ENCODE assay signal across 26 cellular contexts in the genomic region with DNA sequence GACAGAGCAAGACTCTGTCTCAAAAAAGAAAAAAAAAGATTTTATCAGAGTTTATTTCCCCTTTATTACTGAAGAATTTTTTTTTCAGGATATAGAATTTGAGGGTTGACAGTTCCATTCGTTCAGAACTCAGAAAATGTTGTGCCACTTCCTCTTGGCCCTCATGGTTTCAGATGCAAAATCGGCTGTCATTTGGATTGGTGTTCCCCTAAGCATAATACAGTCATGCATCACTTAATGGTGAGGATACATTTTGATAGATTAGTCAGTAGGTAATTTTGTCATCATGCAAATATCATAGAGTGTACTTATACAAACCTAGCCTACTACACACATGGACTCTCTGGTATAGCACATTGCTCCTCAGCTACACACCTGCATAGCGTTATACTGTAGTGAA.
DNase-seq lines count a peak whose midpoint lies in the region; ATAC-seq, FAIRE-seq and TF ChIP-seq lines count a peak whose summit lies in the region.
"Had no signal": no experiment of that assay in that cellular context is flagged by ENCODE, and none has a peak within 500 bp of the region (broad histone marks: within the 10 kb centered on the region; RNA-seq: fewer than 3 reads in every experiment).

No MANE protein-coding gene starts in this region.

- H3K36me3 Mint-ChIP-seq in stimulated activated effector memory CD8-positive, alpha-beta T cell treated with anti-CD3 and anti-CD28 coated beads, Interleukin-12 subunit alpha, Interleukin-12 subunit beta, amount 100 ng/mL, for 72 hours = no peaks in the 10 kb centered on the region
- H3K36me3 Mint-ChIP-seq: CD8-positive, alpha-beta memory T cell had no signal

- H4K20me1 ChIP-seq in PC-3 (ENCODE audit: low read length) (no peaks in the 10 kb centered on the region), K562 (replicated peaks; ENCODE audit: control insufficient read depth, insufficient read depth, low read length) (no peaks in the 10 kb centered on the region)

- intact Hi-C loops in PC-3 (cut with micrococcal nuclease) (no loop called here), K562 (cut with micrococcal nuclease) (no loop called here)

- H3K4me1 ChIP-seq in HEK293 (ENCODE audit: control insufficient read depth, insufficient read depth, low read length) (no peaks in the 10 kb centered on the region), PC-3 (ENCODE audit: insufficient read depth, low read length) (no peaks in the 10 kb centered on the region), K562 (replicated peaks in 1 of 2; ENCODE audit: control insufficient read depth in 2 of 2, insufficient read depth in 2 of 2, low read length in 2 of 2) (no peaks in the 10 kb centered on the region)

- H3K9ac ChIP-seq in PC-3 (ENCODE audit: low read length) (no peak overlapping the region), K562 (ENCODE audit: insufficient read depth in 1 of 2, low read depth in 2 of 2, low read length in 2 of 2) (no peak overlapping the region)

- H3K27ac Mint-ChIP-seq in stimulated activated effector memory CD8-positive, alpha-beta T cell treated with anti-CD3 and anti-CD28 coated beads, Interleukin-12 subunit alpha, Interleukin-12 subunit beta, amount 100 ng/mL, for 72 hours = no peak overlapping the region
- H3K27ac Mint-ChIP-seq: H9, T-helper 17 cell had no signal

- no peaks in the 10 kb centered on the region for H3F3A ChIP-seq in PC-3 (ENCODE audit: low read length, unreplicated experiment)

- H3K27me3 ChIP-seq in PC-3 (ENCODE audit: low read length) (no peaks in the 10 kb centered on the region), K562 (ENCODE audit: control insufficient read depth in 2 of 2, insufficient read depth in 2 of 2, low read length in 2 of 2) (no peaks in the 10 kb centered on the region)

- peaks cover 14% of the 10 kb centered on the region for H3K9me3 Mint-ChIP-seq in stimulated activated effector memory CD8-positive, alpha-beta T cell treated with anti-CD3 and anti-CD28 coated beads, Interleukin-12 subunit alpha, Interleukin-12 subunit beta, amount 100 ng/mL, for 72 hours

- POLR2A ChIA-PET in HEK293 (lab: Yijun Ruan, JAX) = no interaction called here
- POLR2A ChIA-PET in PC-3 (lab: Charles Lee; ENCODE audit: unreplicated experiment) = no interaction called here
- POLR2A ChIA-PET in K562 (lab: Yijun Ruan, JAX) = no interaction called here

- H3K27ac ChIP-seq in HEK293 (ENCODE audit: extremely low read depth, low read depth, low read length) (no peak overlapping the region), PC-3 (ENCODE audit: low read length) (no peak overlapping the region), K562 (ENCODE audit: extremely low read depth, low read depth, low read length) (no peak overlapping the region)
- H3K27ac ChIP-seq: RWPE1, SK-N-MC had no signal

- H3K36me3 ChIP-seq in HEK293 (ENCODE audit: control insufficient read depth in 2 of 2, insufficient read depth in 1 of 2, low read length in 2 of 2) (no peaks in the 10 kb centered on the region), PC-3 (ENCODE audit: low read depth, low read length) (0 out of 2 replicates have a peak, but pooled peaks cover 3% of the 10 kb centered on the region), K562 (ENCODE audit: control insufficient read depth, insufficient read depth, low read length) (no peaks in the 10 kb centered on the region)

- ATAC-seq in PC-3 (no peak), K562 (no peak), GM19395 (IDR thresholded peaks at IDR 0.05; ENCODE audit: unreplicated experiment) (no peak)
- ATAC-seq in stimulated activated effector memory CD8-positive, alpha-beta T cell treated with anti-CD3 and anti-CD28 coated beads, Interleukin-12 subunit alpha, Interleukin-12 subunit beta, amount 100 ng/mL, for 72 hours = no peak
- ATAC-seq: T-helper 17 cell had no signal

- no peak for TF ChIP-seq POLR2A in K562 (conservative IDR thresholded peaks at IDR 0.05)

- no peak for TF ChIP-seq CTCF in HEK293 (tag by site-specific recombination; IDR thresholded peaks at IDR 0.05)
- TF ChIP-seq CTCF in PC-3 (conservative IDR thresholded peaks at IDR 0.05; ENCODE audit: low read depth, low read length) = no peak
- TF ChIP-seq CTCF in K562 (IDR thresholded peaks at IDR 0.05 in 2 of 3, conservative IDR thresholded peaks at IDR 0.05 in 1 of 3; ENCODE audit: insufficient read depth in 2 of 3, low read depth in 1 of 3, low read length in 3 of 3) = no peak

- FAIRE-seq in K562 (lab: Jason Lieb, UNC) = no peak

- in situ Hi-C loops in K562 (cut with MboI) = no loop called here

- H3K9me3 ChIP-seq in HEK293 (ENCODE audit: control insufficient read depth, insufficient read depth, low read depth, low read length) (no peaks in the 10 kb centered on the region), PC-3 (ENCODE audit: low read length) (0 out of 2 replicates have a peak, but pooled peaks cover 4% of the 10 kb centered on the region), K562 (replicated peaks; ENCODE audit: control insufficient read depth, insufficient read depth, low read depth, low read length) (no peaks in the 10 kb centered on the region)

- WGBS in K562 (ENCODE audit: insufficient coverage, low coverage, missing lambda C conversion rate) = 0% methylated on average over 3 of the region's 3 CpGs

- no peak overlapping the region for H3K4me3 Mint-ChIP-seq in stimulated activated effector memory CD8-positive, alpha-beta T cell treated with anti-CD3 and anti-CD28 coated beads, Interleukin-12 subunit alpha, Interleukin-12 subunit beta, amount 100 ng/mL, for 72 hours
- H3K4me3 Mint-ChIP-seq: CD8-positive, alpha-beta memory T cell; H9; T-helper 17 cell had no signal

- TF ChIP-seq EP300 in K562 (IDR thresholded peaks at IDR 0.05; ENCODE audit: low read length) = no peak

- H2AFZ ChIP-seq in PC-3 (ENCODE audit: low read length) (no peak overlapping the region), K562 (ENCODE audit: low read depth, low read length) (no peak overlapping the region)

- BruUV-seq in PC-3 (replicated peaks; lab: Mats Ljungman, UMichigan) (no TSS peak), K562 (replicated peaks; lab: Mats Ljungman, UMichigan) (no TSS peak)

- no peak for TF ChIP-seq RAD21 in K562 (CRISPR knock-in tag; conservative IDR thresholded peaks at IDR 0.05 in 1 of 2, IDR thresholded peaks at IDR 0.05 in 1 of 2)

- H3K79me2 ChIP-seq in PC-3 (ENCODE audit: low read length) (no peaks in the 10 kb centered on the region), K562 (ENCODE audit: control insufficient read depth, insufficient read depth, low read length) (no peaks in the 10 kb centered on the region)

- H3K4me1 Mint-ChIP-seq in stimulated activated effector memory CD8-positive, alpha-beta T cell treated with anti-CD3 and anti-CD28 coated beads, Interleukin-12 subunit alpha, Interleukin-12 subunit beta, amount 100 ng/mL, for 72 hours = no peaks in the 10 kb centered on the region
- H3K4me1 Mint-ChIP-seq: CD8-positive, alpha-beta memory T cell; T-helper 17 cell had no signal

- no peak overlapping the region for H3K4me3 ChIP-seq in HEK293 (ENCODE audit: low read depth, low read length)
- no peak overlapping the region for H3K4me3 ChIP-seq in PC-3 (ENCODE audit: low read length)
- H3K4me3 ChIP-seq in K562 = no peak overlapping the region
- H3K4me3 ChIP-seq: SK-N-MC had no signal

- no peak overlapping the region for H3K4me2 ChIP-seq in PC-3 (ENCODE audit: low read length)
- H3K4me2 ChIP-seq in K562 (ENCODE audit: insufficient read depth, low read length) = no peak overlapping the region

- no peaks in the 10 kb centered on the region for H3K9me1 ChIP-seq in K562 (ENCODE audit: control insufficient read depth, insufficient read depth, low read length)

- CTCF ChIA-PET in HEK293 (lab: Yijun Ruan, JAX) = no interaction called here
- CTCF ChIA-PET in PC-3 (lab: Charles Lee) = no interaction called here
- CTCF ChIA-PET in K562 (lab: Yijun Ruan, JAX; ENCODE audit: low intra/inter-chr PET ratio) = no interaction called here

- no peaks in the 10 kb centered on the region for H3K9me2 ChIP-seq in PC-3 (replicated peaks; ENCODE audit: low read length)

- DNase-seq in NCI-H1417 (lab: John Stamatoyannopoulos, UW) = peak in 2 of 3 experiments; percentile 11 to 23
- no peak for DNase-seq in NCI-H1417 treated with DMSO at 0.1 percent for 48 hours (lab: John Stamatoyannopoulos, UW)
- peak; percentile 6 for DNase-seq in PC-3
- no peak for DNase-seq in K562 (ENCODE audit: extremely low read depth in 1 of 4, low spot score in 3 of 4)
- no peak for DNase-seq in iPS-NIHi11 (ENCODE audit: low spot score)
- no peak for DNase-seq in stimulated activated effector memory CD8-positive, alpha-beta T cell treated with anti-CD3 and anti-CD28 coated beads, Interleukin-12 subunit alpha, Interleukin-12 subunit beta, amount 100 ng/mL, for 72 hours (ENCODE audit: low spot score in 2 of 2)
- DNase-seq: 8988T; C1 segment of cervical spinal cord; Calu3; CD8-positive, alpha-beta memory T cell; DMS153; GDM1; H9; IMR-90; Karpas-422; NCI-H1436 treated with DMSO at 0.1 percent for 48 hours; NCI-H1930; NCI-H2227 treated with DMSO at 0.1 percent for 48 hours; NCI-H524; SHP77 treated with DMSO at 0.1 percent for 48 hours; SW 1271; T-helper 17 cell had no signal

TF ChIP-seq in HEK293, 187 proteins besides CTCF, POLR2A, EP300 and RAD21 (continues in another document):
- TF ChIP-seq SETDB1 (IDR thresholded peaks at IDR 0.05; ENCODE audit: insufficient read length, low read length) = peak; percentile 75
- TF ChIP-seq SP2 (tag by site-specific recombination; IDR thresholded peaks at IDR 0.05) = no peak
- no peak for TF ChIP-seq ZNF585B (tag by site-specific recombination; IDR thresholded peaks at IDR 0.05)
- TF ChIP-seq ZNF112 (tag by site-specific recombination; IDR thresholded peaks at IDR 0.05) = no peak
- no peak for TF ChIP-seq ZNF248 (tag by site-specific recombination; IDR thresholded peaks at IDR 0.05)
- no peak for TF ChIP-seq REPIN1 (tag by site-specific recombination; IDR thresholded peaks at IDR 0.05; ENCODE audit: low read depth)
- no peak for TF ChIP-seq EGR2 (tag by site-specific recombination; IDR thresholded peaks at IDR 0.05; ENCODE audit: low read depth)
- no peak for TF ChIP-seq ZNF10 (tag by site-specific recombination; IDR thresholded peaks at IDR 0.05)
- no peak for TF ChIP-seq MEIS1 (CRISPR knock-in tag; IDR thresholded peaks at IDR 0.05; ENCODE audit: borderline replicate concordance)

TF ChIP-seq in K562, 482 proteins besides CTCF, POLR2A, EP300 and RAD21 (continues in another document):
- TF ChIP-seq PURB (CRISPR knock-in tag; IDR thresholded peaks at IDR 0.05; ENCODE audit: low read depth) = no peak
- TF ChIP-seq, protein P1, sequence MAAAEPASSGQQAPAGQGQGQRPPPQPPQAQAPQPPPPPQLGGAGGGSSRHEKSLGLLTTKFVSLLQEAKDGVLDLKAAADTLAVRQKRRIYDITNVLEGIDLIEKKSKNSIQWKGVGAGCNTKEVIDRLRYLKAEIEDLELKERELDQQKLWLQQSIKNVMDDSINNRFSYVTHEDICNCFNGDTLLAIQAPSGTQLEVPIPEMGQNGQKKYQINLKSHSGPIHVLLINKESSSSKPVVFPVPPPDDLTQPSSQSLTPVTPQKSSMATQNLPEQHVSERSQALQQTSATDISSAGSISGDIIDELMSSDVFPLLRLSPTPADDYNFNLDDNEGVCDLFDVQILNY (CRISPR knock-in tag; IDR thresholded peaks at IDR 0.05) = no peak

Comparison
In these comparisons a context has a peak if more than half of its experiments do, and no peak if none do; other contexts are left out.
1. DNase-seq: peak in NCI-H1417 (2 of 3) and PC-3 (single experiment); none in NCI-H1417 treated with DMSO at 0.1 percent for 48 hours (single experiment), K562 (0 of 4), iPS-NIHi11 (single experiment) and stimulated activated effector memory CD8-positive, alpha-beta T cell treated with anti-CD3 and anti-CD28 coated beads, Interleukin-12 subunit alpha, Interleukin-12 subunit beta, amount 100 ng/mL, for 72 hours (0 of 2).